16 cellular contexts compared by ENCODE assay signal in genomic region chr1:47713333-47713953, GRCh38.
DNase-seq lines count a peak whose midpoint lies in the region; ATAC-seq, FAIRE-seq and TF ChIP-seq lines count a peak whose summit lies in the region.
"Had no signal": no experiment of that assay in that cellular context is flagged by ENCODE, and none has a peak within 500 bp of the region (broad histone marks: within the 10 kb centered on the region; RNA-seq: fewer than 3 reads in every experiment).

No MANE protein-coding gene starts in this region.

- H3K4me1 ChIP-seq in K562 (replicated peaks in 1 of 2; ENCODE audit: control insufficient read depth in 2 of 2, insufficient read depth in 2 of 2, low read length in 2 of 2) (peaks cover 0 to 23% of the 10 kb centered on the region in 2 experiments; a peak in 2 of 5 replicates), liver (ENCODE audit: control insufficient read depth in 4 of 4, insufficient read depth in 4 of 4, low read length in 3 of 4) (peaks cover 9 to 23% (median 15%) of the 10 kb centered on the region in 4 donors), testis (peaks cover 13% of the 10 kb centered on the region)

- H3K9me1 ChIP-seq in K562 (ENCODE audit: control insufficient read depth, insufficient read depth, low read length): no peaks in the 10 kb centered on the region

- H3K79me2 ChIP-seq in K562 (ENCODE audit: control insufficient read depth, insufficient read depth, low read length): no peaks in the 10 kb centered on the region

- H2AFZ ChIP-seq in K562 (ENCODE audit: low read depth, low read length): no peak overlapping the region

- TF ChIP-seq POLR2A in K562 (conservative IDR thresholded peaks at IDR 0.05): no peak
- no peak for TF ChIP-seq POLR2A in testis (IDR thresholded peaks at IDR 0.05)

- CTCF ChIA-PET in K562 (lab: Yijun Ruan, JAX; ENCODE audit: low intra/inter-chr PET ratio): no interaction called here
- CTCF ChIA-PET in MCF 10A (lab: Yijun Ruan, JAX): interaction anchor here (1.1 to 29.6 kb wide), 5 partner anchors 9 to 291 kb away, joined by 3 to 696 read pairs (median 5); partner anchors contain the start of gene FOXD2

- H3K27ac ChIP-seq in K562 (ENCODE audit: extremely low read depth, low read depth, low read length) (no peak overlapping the region), coronary artery (no peak overlapping the region), liver (ENCODE audit: low read depth in 1 of 2, low read length in 2 of 2) (no peak overlapping the region), testis (no peak overlapping the region)

- intact Hi-C loops in K562 (cut with micrococcal nuclease) (loop anchor here (5.0 kb wide), 2 partner anchors 186 to 536 kb away; no protein-coding TSS in a partner anchor), MCF 10A (cut with micrococcal nuclease) (loop anchor here (5.0 kb wide), 1 partner anchor 261 kb away; no protein-coding TSS in a partner anchor), testis (cut with DNase I; ENCODE audit: low total_unique reads) (no loop called here)

- no peak for ATAC-seq in K562

- FAIRE-seq in K562 (lab: Jason Lieb, UNC): no peak
- FAIRE-seq: GM12892, H54 had no signal

- no peaks in the 10 kb centered on the region for H3K36me3 Mint-ChIP-seq in MCF 10A (ENCODE audit: insufficient read depth, unreplicated experiment)
- H3K36me3 Mint-ChIP-seq: CD4-positive, alpha-beta memory T cell had no signal

- no peak for TF ChIP-seq EP300 in K562 (IDR thresholded peaks at IDR 0.05; ENCODE audit: low read length)

- POLR2A ChIA-PET in K562 (lab: Yijun Ruan, JAX) (no interaction called here), MCF 10A (lab: Yijun Ruan, JAX) (no interaction called here)

- in situ Hi-C loops in K562 (cut with MboI): loop anchor here (5.0 kb wide), 1 partner anchor 281 kb away; no protein-coding TSS in a partner anchor

- no peaks in the 10 kb centered on the region for H3K36me3 ChIP-seq in K562 (ENCODE audit: control insufficient read depth, insufficient read depth, low read length)
- H3K36me3 ChIP-seq in liver (ENCODE audit: control insufficient read depth in 4 of 4, insufficient read depth in 3 of 4, low read depth in 1 of 4, low read length in 3 of 4): no peaks in the 10 kb centered on the region
- H3K36me3 ChIP-seq in testis (ENCODE audit: low read depth, missing control alignments): no peaks in the 10 kb centered on the region
- H3K36me3 ChIP-seq: HAP-1 had no signal

- H3K4me3 ChIP-seq in K562: no peak overlapping the region
- H3K4me3 ChIP-seq in coronary artery: no peak overlapping the region
- H3K4me3 ChIP-seq in liver (ENCODE audit: low read depth in 1 of 3, low read length in 3 of 3): no peak overlapping the region
- no peak overlapping the region for H3K4me3 ChIP-seq in testis
- H3K4me3 ChIP-seq: HAP-1 had no signal

- no peak for DNase-seq in K562 (ENCODE audit: extremely low read depth in 1 of 4, low spot score in 3 of 4)
- peak; percentile 28 for DNase-seq in coronary artery (ENCODE audit: low spot score)
- no peak for DNase-seq in MCF 10A (ENCODE audit: unreplicated experiment)
- no peak for DNase-seq in SKM-1 (lab: John Stamatoyannopoulos, UW; ENCODE audit: unreplicated experiment)
- no peak for DNase-seq in testis
- DNase-seq: C1 segment of cervical spinal cord; Calu3; CD4-positive, alpha-beta memory T cell; DMS53; DMS79 treated with DMSO at 0.1 percent for 48 hours; GOT3; HFFc6 had no signal

- peaks cover 61% of the 10 kb centered on the region for H3K27me3 Mint-ChIP-seq in MCF 10A (ENCODE audit: insufficient read depth, unreplicated experiment)

- H3K9me3 ChIP-seq in K562 (replicated peaks; ENCODE audit: control insufficient read depth, insufficient read depth, low read depth, low read length): no peaks in the 10 kb centered on the region
- no peaks in the 10 kb centered on the region for H3K9me3 ChIP-seq in liver (ENCODE audit: control insufficient read depth in 4 of 4, low read length in 3 of 4)
- no peaks in the 10 kb centered on the region for H3K9me3 ChIP-seq in testis
- H3K9me3 ChIP-seq: HAP-1 had no signal

- no TSS peak for BruUV-seq in K562 (replicated peaks; lab: Mats Ljungman, UMichigan)
- no TSS peak for BruUV-seq in MCF 10A (replicated peaks; lab: Mats Ljungman, UMichigan)

- TF ChIP-seq RAD21 in K562 (CRISPR knock-in tag; conservative IDR thresholded peaks at IDR 0.05 in 1 of 2, IDR thresholded peaks at IDR 0.05 in 1 of 2): no peak
- TF ChIP-seq RAD21 in liver (IDR thresholded peaks at IDR 0.05): no peak

- peaks cover 28 to 56% of the 10 kb centered on the region in 2 experiments; a peak in 4 of 5 replicates for H3K27me3 ChIP-seq in K562 (ENCODE audit: control insufficient read depth in 2 of 2, insufficient read depth in 2 of 2, low read length in 2 of 2)
- peaks cover 3 to 15% (median 7%) of the 10 kb centered on the region in 4 donors for H3K27me3 ChIP-seq in liver (ENCODE audit: control insufficient read depth in 4 of 4, insufficient read depth in 4 of 4, low read length in 3 of 4)
- H3K27me3 ChIP-seq in testis: no peaks in the 10 kb centered on the region

- H3K4me1 Mint-ChIP-seq in MCF 10A (ENCODE audit: insufficient read depth, unreplicated experiment): no peaks in the 10 kb centered on the region

- H3K9ac ChIP-seq in K562 (ENCODE audit: insufficient read depth in 1 of 2, low read depth in 2 of 2, low read length in 2 of 2): no peak overlapping the region
- no peak overlapping the region for H3K9ac ChIP-seq in liver (ENCODE audit: low read depth in 1 of 2, low read length in 2 of 2)

- no peak overlapping the region for H3K4me3 Mint-ChIP-seq in MCF 10A (ENCODE audit: unreplicated experiment)
- H3K4me3 Mint-ChIP-seq: HFFc6 had no signal

- under 1% methylated on average over 9 of the region's 9 CpGs for WGBS in K562 (ENCODE audit: insufficient coverage, low coverage, missing lambda C conversion rate)
- 53% methylated on average over 9 of the region's 9 CpGs for WGBS in liver
- WGBS in testis, 2 donors: 74 to 78% methylated on average over 9 of the region's 9 CpGs

- H3K4me2 ChIP-seq in K562 (ENCODE audit: insufficient read depth, low read length): no peak overlapping the region

- no peak overlapping the region for H3K27ac Mint-ChIP-seq in MCF 10A (ENCODE audit: low read depth, unreplicated experiment)
- H3K27ac Mint-ChIP-seq: HFFc6 had no signal

- peaks cover 3% of the 10 kb centered on the region; the same call in 1 of the 2 replicates for H4K20me1 ChIP-seq in K562 (replicated peaks; ENCODE audit: control insufficient read depth, insufficient read depth, low read length)

- TF ChIP-seq CTCF in K562 (IDR thresholded peaks at IDR 0.05 in 2 of 3, conservative IDR thresholded peaks at IDR 0.05 in 1 of 3; ENCODE audit: insufficient read depth in 2 of 3, low read depth in 1 of 3, low read length in 3 of 3) (no peak), coronary artery (IDR thresholded peaks at IDR 0.05) (no peak), liver (IDR thresholded peaks at IDR 0.05; ENCODE audit: low read depth, low read length, missing input control) (no peak), MCF 10A (IDR thresholded peaks at IDR 0.05; ENCODE audit: unreplicated experiment) (no peak), testis (IDR thresholded peaks at IDR 0.05) (no peak)

- no peaks in the 10 kb centered on the region for H3K9me3 Mint-ChIP-seq in MCF 10A (ENCODE audit: unreplicated experiment)
- H3K9me3 Mint-ChIP-seq: HFFc6 had no signal

TF ChIP-seq in K562, 482 proteins besides CTCF, POLR2A, EP300 and RAD21 (continues in another document):
- TF ChIP-seq CEBPB (tag; IDR thresholded peaks at IDR 0.05) (peak; percentile 28; the same call in 1 of the 2 replicates), HIVEP1 (CRISPR knock-in tag; IDR thresholded peaks at IDR 0.05) (no peak), CEBPG (CRISPR knock-in tag; IDR thresholded peaks at IDR 0.05) (no peak), CEBPG (tag; conservative IDR thresholded peaks at IDR 0.05 in 1 of 2, IDR thresholded peaks at IDR 0.05 in 1 of 2) (peak in 1 of 2 experiments; percentile 11; a peak in 1 of 4 replicates), NR0B1 (IDR thresholded peaks at IDR 0.05; ENCODE audit: partially characterized antibody) (no peak)

TF ChIP-seq in liver, 16 proteins besides CTCF, POLR2A, EP300 and RAD21:
- TF ChIP-seq HNF4G (IDR thresholded peaks at IDR 0.05) (peak; percentile 16), GABPA (IDR thresholded peaks at IDR 0.05 in 1 of 2, conservative IDR thresholded peaks at IDR 0.05 in 1 of 2) (no peak), HNF4A (conservative IDR thresholded peaks at IDR 0.05) (peak; percentile 41 to 60), RXRA (IDR thresholded peaks at IDR 0.05) (no peak), FOXA1 (IDR thresholded peaks at IDR 0.05) (no peak), ATF3 (IDR thresholded peaks at IDR 0.05) (no peak), SP1 (IDR thresholded peaks at IDR 0.05) (no peak), JUND (IDR thresholded peaks at IDR 0.05) (peak; percentile 90 to 94), FOXA2 (IDR thresholded peaks at IDR 0.05) (no peak), NR2F2 (IDR thresholded peaks at IDR 0.05) (no peak), EGR1 (IDR thresholded peaks at IDR 0.05; ENCODE audit: low read depth in 2 of 2) (peak; percentile 36 to 66), YY1 (IDR thresholded peaks at IDR 0.05) (no peak), ZBTB33 (IDR thresholded peaks at IDR 0.05) (no peak)
